Comparison of ENCODE assay signal across 1 cellular context in the genomic region with DNA sequence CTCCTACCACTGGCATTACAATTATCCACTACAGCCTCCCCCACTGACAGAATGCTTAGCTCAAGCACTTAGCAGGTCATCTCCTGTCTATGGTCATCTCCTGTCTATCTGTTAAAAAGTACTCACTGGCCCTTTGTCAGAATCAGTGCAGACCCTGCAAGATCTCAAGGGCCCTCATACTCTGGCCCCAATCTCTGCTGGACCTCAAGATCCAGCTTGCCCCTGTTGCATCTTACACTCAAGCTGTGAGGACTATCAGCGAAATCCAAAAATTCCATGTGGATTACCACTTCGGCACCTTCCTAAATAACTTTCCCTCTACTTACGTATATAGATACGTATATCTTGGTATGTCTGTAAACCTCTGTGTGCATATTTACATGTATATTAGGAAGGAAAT.
TF ChIP-seq lines count a peak whose summit lies in the region.

No MANE protein-coding gene starts in this region.

TF ChIP-seq in H1, 55 proteins besides CTCF, POLR2A, EP300 and RAD21 (continued from another document):
- TF ChIP-seq HDAC6 (IDR thresholded peaks at IDR 0.05; ENCODE audit: low read depth, low read length) (no peak), NRF1 (IDR thresholded peaks at IDR 0.05; ENCODE audit: low read depth, low read length) (no peak), SP4 (IDR thresholded peaks at IDR 0.05; ENCODE audit: low read length) (no peak), CREB1 (IDR thresholded peaks at IDR 0.05) (no peak), SP1 (IDR thresholded peaks at IDR 0.05; ENCODE audit: low read depth, low read length) (no peak), FOSL1 (IDR thresholded peaks at IDR 0.05; ENCODE audit: insufficient read depth, low read depth, low read length) (no peak), EZH2 (IDR thresholded peaks at IDR 0.05; ENCODE audit: low read depth, low read length, severe bottlenecking) (no peak), ZNF274 (IDR thresholded peaks at IDR 0.05; ENCODE audit: borderline replicate concordance, extremely low read depth, low read length) (no peak), RBBP5 (IDR thresholded peaks at IDR 0.05; ENCODE audit: borderline replicate concordance, low read depth, low read length) (no peak), SIN3A (conservative IDR thresholded peaks at IDR 0.05 in 1 of 2, IDR thresholded peaks at IDR 0.05 in 1 of 2; ENCODE audit: low read depth in 1 of 2, low read length in 2 of 2) (no peak), TCF12 (IDR thresholded peaks at IDR 0.05; ENCODE audit: low read depth, low read length) (no peak)
- TF ChIP-seq, protein P1, sequence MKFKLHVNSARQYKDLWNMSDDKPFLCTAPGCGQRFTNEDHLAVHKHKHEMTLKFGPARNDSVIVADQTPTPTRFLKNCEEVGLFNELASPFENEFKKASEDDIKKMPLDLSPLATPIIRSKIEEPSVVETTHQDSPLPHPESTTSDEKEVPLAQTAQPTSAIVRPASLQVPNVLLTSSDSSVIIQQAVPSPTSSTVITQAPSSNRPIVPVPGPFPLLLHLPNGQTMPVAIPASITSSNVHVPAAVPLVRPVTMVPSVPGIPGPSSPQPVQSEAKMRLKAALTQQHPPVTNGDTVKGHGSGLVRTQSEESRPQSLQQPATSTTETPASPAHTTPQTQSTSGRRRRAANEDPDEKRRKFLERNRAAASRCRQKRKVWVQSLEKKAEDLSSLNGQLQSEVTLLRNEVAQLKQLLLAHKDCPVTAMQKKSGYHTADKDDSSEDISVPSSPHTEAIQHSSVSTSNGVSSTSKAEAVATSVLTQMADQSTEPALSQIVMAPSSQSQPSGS (IDR thresholded peaks at IDR 0.05; ENCODE audit: low read length) = no peak
